ENCODE assay signal across 7 cellular contexts in genomic region chr16:67415421-67415820, GRCh38. TPM values are rescaled to one million over a fixed set of nuclear protein-coding genes. Genes with fewer than 3 reads are reported as not detected.
DNase-seq lines count a peak whose midpoint lies in the region; ATAC-seq, FAIRE-seq and TF ChIP-seq lines count a peak whose summit lies in the region.
"Not testable (repeated sequence)": the region's sequence is repeated elsewhere in the genome, so short reads cannot be mapped to it uniquely, and the experiment has no call there.

No MANE protein-coding gene starts in this region.

- not testable (repeated sequence) for H3K36me3 ChIP-seq in astrocyte (ENCODE audit: insufficient read depth, low read length)

- H3K27ac Mint-ChIP-seq in HFFc6 (peak overlapping the region; percentile 52; the same call in 1 of the 2 replicates), immature natural killer cell (peak overlapping the region in 3 of 6 donors; percentile 10 to 53 (median 30))
- not testable (repeated sequence) for H3K27ac Mint-ChIP-seq in astrocyte (ENCODE audit: unreplicated experiment); nephron progenitor cell; stimulated activated effector memory CD8-positive, alpha-beta T cell treated with anti-CD3 and anti-CD28 coated beads, Interleukin-12 subunit alpha, Interleukin-12 subunit beta, amount 100 ng/mL, for 72 hours

- not testable (repeated sequence) for H4K20me1 ChIP-seq in astrocyte (ENCODE audit: insufficient read depth, low read length)

- H3K4me1 Mint-ChIP-seq in HFFc6 (ENCODE audit: low read depth) = peaks cover 33% of the 10 kb centered on the region
- H3K4me1 Mint-ChIP-seq in astrocyte (ENCODE audit: low read depth, unreplicated experiment) = not testable (repeated sequence)
- H3K4me1 Mint-ChIP-seq in immature natural killer cell = peaks cover 10 to 16% of the 10 kb centered on the region in 2 donors
- H3K4me1 Mint-ChIP-seq in nephron progenitor cell = peaks cover 46% of the 10 kb centered on the region
- peaks cover 13% of the 10 kb centered on the region for H3K4me1 Mint-ChIP-seq in stimulated activated effector memory CD8-positive, alpha-beta T cell treated with anti-CD3 and anti-CD28 coated beads, Interleukin-12 subunit alpha, Interleukin-12 subunit beta, amount 100 ng/mL, for 72 hours

- H3K36me3 Mint-ChIP-seq in HFFc6 (ENCODE audit: low read depth); astrocyte (ENCODE audit: low read depth, unreplicated experiment); immature natural killer cell; nephron progenitor cell (ENCODE audit: low read depth); stimulated activated effector memory CD8-positive, alpha-beta T cell treated with anti-CD3 and anti-CD28 coated beads, Interleukin-12 subunit alpha, Interleukin-12 subunit beta, amount 100 ng/mL, for 72 hours: not testable (repeated sequence)

- not testable (repeated sequence) for H3K9me3 ChIP-seq in astrocyte (ENCODE audit: insufficient read depth, low read depth, low read length)

- not testable (repeated sequence) for DNase-seq in HFFc6; astrocyte (ENCODE audit: low read depth); epithelial cell of esophagus (ENCODE audit: low read depth); immature natural killer cell; nephron progenitor cell; stimulated activated effector memory CD8-positive, alpha-beta T cell treated with anti-CD3 and anti-CD28 coated beads, Interleukin-12 subunit alpha, Interleukin-12 subunit beta, amount 100 ng/mL, for 72 hours (ENCODE audit: low spot score in 2 of 2)

- H3K4me1 ChIP-seq in astrocyte (ENCODE audit: insufficient read depth, low read length) = not testable (repeated sequence)

- peak overlapping the region; percentile 72 for H3K4me3 ChIP-seq in WI38 (ENCODE audit: low read depth, low read length)
- H3K4me3 ChIP-seq in astrocyte (ENCODE audit: insufficient read depth, low read depth, low read length) = peak overlapping the region; percentile 70
- H3K4me3 ChIP-seq in epithelial cell of esophagus (ENCODE audit: low read length) = peak overlapping the region; percentile 59

- H3K27me3 Mint-ChIP-seq in HFFc6 (ENCODE audit: insufficient read depth) = not testable (repeated sequence)
- H3K27me3 Mint-ChIP-seq in astrocyte (ENCODE audit: low read depth, unreplicated experiment) (peaks cover 16% of the 10 kb centered on the region), immature natural killer cell (ENCODE audit: low read depth in 3 of 3) (peaks cover 6 to 23% (median 9%) of the 10 kb centered on the region in 3 donors), nephron progenitor cell (ENCODE audit: low read depth, poor library complexity) (peaks cover 25% of the 10 kb centered on the region)

- H3K4me2 ChIP-seq in astrocyte (ENCODE audit: low read length) = peak overlapping the region; percentile 89

- peak overlapping the region; percentile 96 for H2AFZ ChIP-seq in astrocyte (ENCODE audit: low read depth, low read length)

- H3K4me3 Mint-ChIP-seq in HFFc6 (peak overlapping the region; percentile 78), astrocyte (ENCODE audit: unreplicated experiment) (peak overlapping the region; percentile 83), immature natural killer cell (peak overlapping the region; percentile 28 to 68 (median 64)), nephron progenitor cell (peak overlapping the region; percentile 88)
- H3K4me3 Mint-ChIP-seq in stimulated activated effector memory CD8-positive, alpha-beta T cell treated with anti-CD3 and anti-CD28 coated beads, Interleukin-12 subunit alpha, Interleukin-12 subunit beta, amount 100 ng/mL, for 72 hours = peak overlapping the region; percentile 73

- not testable (repeated sequence) for TF ChIP-seq CTCF in HFFc6 (IDR thresholded peaks at IDR 0.05); WI38 (IDR thresholded peaks at IDR 0.05; ENCODE audit: low read depth, low read length); astrocyte (IDR thresholded peaks at IDR 0.05; ENCODE audit: insufficient read depth, low read depth, low read length); epithelial cell of esophagus (IDR thresholded peaks at IDR 0.05; ENCODE audit: insufficient read depth, low read depth, low read length, missing control alignments); nephron progenitor cell (IDR thresholded peaks at IDR 0.05)

- not testable (repeated sequence) for FAIRE-seq in astrocyte (lab: Jason Lieb, UNC)

- not testable (repeated sequence) for H3K27me3 ChIP-seq in astrocyte (ENCODE audit: insufficient read depth, low read length)

- H3K79me2 ChIP-seq in astrocyte (ENCODE audit: insufficient read depth, low read length) = not testable (repeated sequence)

- H3K9me3 Mint-ChIP-seq in HFFc6; astrocyte (ENCODE audit: unreplicated experiment); immature natural killer cell; nephron progenitor cell; stimulated activated effector memory CD8-positive, alpha-beta T cell treated with anti-CD3 and anti-CD28 coated beads, Interleukin-12 subunit alpha, Interleukin-12 subunit beta, amount 100 ng/mL, for 72 hours: not testable (repeated sequence)

- not testable (repeated sequence) for H3K27ac ChIP-seq in astrocyte (ENCODE audit: low read depth, low read length)

- peak overlapping the region; percentile 92 for H3K9ac ChIP-seq in astrocyte (ENCODE audit: low read length)

- ATAC-seq in stimulated activated effector memory CD8-positive, alpha-beta T cell treated with anti-CD3 and anti-CD28 coated beads, Interleukin-12 subunit alpha, Interleukin-12 subunit beta, amount 100 ng/mL, for 72 hours = not testable (repeated sequence)

RNA-seq across cellular contexts. Expression of gene ZDHHC1, which starts 0.9 kb away (rescaled TPM):
- 1 to 10 TPM; 2.1 to 5.4 (median 2.8) TPM for total RNA-seq in HFFc6 (2021; fragmentation: NEBNext Ultra II Directional; extraction: Animal tissue kit (Norgen Biotek cat#: 25700))
- total RNA-seq in astrocyte = 3.7 and 4.4 TPM in 2 replicates
- polyA plus RNA-seq in immature natural killer cell = under 1 TPM in 2 of 3 donors, not detected in 1; 0.64 to 0.71 TPM

RNA-seq across cellular contexts. Expression of gene HSD11B2, which starts 15.5 kb away (rescaled TPM):
- total RNA-seq in HFFc6 (2021; fragmentation: NEBNext Ultra II Directional; extraction: Animal tissue kit (Norgen Biotek cat#: 25700)) = not detected
- 0.14 TPM in 1 of 2 replicates, not detected in the other for total RNA-seq in astrocyte
- polyA plus RNA-seq in immature natural killer cell = not detected

RNA-seq across cellular contexts. Expression of gene TPPP3, which starts 22.1 kb away (rescaled TPM):
- under 1 TPM in 2 of 6 experiments, not detected in 4; 0.21 to 0.28 TPM for total RNA-seq in HFFc6 (2021; fragmentation: NEBNext Ultra II Directional; extraction: Animal tissue kit (Norgen Biotek cat#: 25700))
- 0.65 and 0.75 TPM in 2 replicates for total RNA-seq in astrocyte
- polyA plus RNA-seq in immature natural killer cell = under 1 TPM in 2 of 3 donors, not detected in 1; 0.22 to 0.78 TPM
